In genomic region chr2:224160917-224161316, GRCh38 we compare ENCODE assay signal across 1 cellular context.
TF ChIP-seq lines count a peak whose summit lies in the region.

No MANE protein-coding gene starts in this region.

TF ChIP-seq in GM23338, 12 proteins besides CTCF, POLR2A, EP300 and RAD21 (continued from another document):
- TF ChIP-seq REST (IDR thresholded peaks at IDR 0.05; ENCODE audit: unreplicated experiment) (no peak), NANOG (IDR thresholded peaks at IDR 0.05; ENCODE audit: borderline replicate concordance) (no peak), ZNF114 (CRISPR knock-in tag; IDR thresholded peaks at IDR 0.05) (no peak), STAT1 (IDR thresholded peaks at IDR 0.05; ENCODE audit: unreplicated experiment) (no peak), EZH2phosphoT487 (IDR thresholded peaks at IDR 0.05; ENCODE audit: unreplicated experiment) (no peak), EZH2 (IDR thresholded peaks at IDR 0.05; ENCODE audit: low read depth, unreplicated experiment) (no peak), JUNB (IDR thresholded peaks at IDR 0.05; ENCODE audit: unreplicated experiment) (no peak)
- TF ChIP-seq, protein P1, sequence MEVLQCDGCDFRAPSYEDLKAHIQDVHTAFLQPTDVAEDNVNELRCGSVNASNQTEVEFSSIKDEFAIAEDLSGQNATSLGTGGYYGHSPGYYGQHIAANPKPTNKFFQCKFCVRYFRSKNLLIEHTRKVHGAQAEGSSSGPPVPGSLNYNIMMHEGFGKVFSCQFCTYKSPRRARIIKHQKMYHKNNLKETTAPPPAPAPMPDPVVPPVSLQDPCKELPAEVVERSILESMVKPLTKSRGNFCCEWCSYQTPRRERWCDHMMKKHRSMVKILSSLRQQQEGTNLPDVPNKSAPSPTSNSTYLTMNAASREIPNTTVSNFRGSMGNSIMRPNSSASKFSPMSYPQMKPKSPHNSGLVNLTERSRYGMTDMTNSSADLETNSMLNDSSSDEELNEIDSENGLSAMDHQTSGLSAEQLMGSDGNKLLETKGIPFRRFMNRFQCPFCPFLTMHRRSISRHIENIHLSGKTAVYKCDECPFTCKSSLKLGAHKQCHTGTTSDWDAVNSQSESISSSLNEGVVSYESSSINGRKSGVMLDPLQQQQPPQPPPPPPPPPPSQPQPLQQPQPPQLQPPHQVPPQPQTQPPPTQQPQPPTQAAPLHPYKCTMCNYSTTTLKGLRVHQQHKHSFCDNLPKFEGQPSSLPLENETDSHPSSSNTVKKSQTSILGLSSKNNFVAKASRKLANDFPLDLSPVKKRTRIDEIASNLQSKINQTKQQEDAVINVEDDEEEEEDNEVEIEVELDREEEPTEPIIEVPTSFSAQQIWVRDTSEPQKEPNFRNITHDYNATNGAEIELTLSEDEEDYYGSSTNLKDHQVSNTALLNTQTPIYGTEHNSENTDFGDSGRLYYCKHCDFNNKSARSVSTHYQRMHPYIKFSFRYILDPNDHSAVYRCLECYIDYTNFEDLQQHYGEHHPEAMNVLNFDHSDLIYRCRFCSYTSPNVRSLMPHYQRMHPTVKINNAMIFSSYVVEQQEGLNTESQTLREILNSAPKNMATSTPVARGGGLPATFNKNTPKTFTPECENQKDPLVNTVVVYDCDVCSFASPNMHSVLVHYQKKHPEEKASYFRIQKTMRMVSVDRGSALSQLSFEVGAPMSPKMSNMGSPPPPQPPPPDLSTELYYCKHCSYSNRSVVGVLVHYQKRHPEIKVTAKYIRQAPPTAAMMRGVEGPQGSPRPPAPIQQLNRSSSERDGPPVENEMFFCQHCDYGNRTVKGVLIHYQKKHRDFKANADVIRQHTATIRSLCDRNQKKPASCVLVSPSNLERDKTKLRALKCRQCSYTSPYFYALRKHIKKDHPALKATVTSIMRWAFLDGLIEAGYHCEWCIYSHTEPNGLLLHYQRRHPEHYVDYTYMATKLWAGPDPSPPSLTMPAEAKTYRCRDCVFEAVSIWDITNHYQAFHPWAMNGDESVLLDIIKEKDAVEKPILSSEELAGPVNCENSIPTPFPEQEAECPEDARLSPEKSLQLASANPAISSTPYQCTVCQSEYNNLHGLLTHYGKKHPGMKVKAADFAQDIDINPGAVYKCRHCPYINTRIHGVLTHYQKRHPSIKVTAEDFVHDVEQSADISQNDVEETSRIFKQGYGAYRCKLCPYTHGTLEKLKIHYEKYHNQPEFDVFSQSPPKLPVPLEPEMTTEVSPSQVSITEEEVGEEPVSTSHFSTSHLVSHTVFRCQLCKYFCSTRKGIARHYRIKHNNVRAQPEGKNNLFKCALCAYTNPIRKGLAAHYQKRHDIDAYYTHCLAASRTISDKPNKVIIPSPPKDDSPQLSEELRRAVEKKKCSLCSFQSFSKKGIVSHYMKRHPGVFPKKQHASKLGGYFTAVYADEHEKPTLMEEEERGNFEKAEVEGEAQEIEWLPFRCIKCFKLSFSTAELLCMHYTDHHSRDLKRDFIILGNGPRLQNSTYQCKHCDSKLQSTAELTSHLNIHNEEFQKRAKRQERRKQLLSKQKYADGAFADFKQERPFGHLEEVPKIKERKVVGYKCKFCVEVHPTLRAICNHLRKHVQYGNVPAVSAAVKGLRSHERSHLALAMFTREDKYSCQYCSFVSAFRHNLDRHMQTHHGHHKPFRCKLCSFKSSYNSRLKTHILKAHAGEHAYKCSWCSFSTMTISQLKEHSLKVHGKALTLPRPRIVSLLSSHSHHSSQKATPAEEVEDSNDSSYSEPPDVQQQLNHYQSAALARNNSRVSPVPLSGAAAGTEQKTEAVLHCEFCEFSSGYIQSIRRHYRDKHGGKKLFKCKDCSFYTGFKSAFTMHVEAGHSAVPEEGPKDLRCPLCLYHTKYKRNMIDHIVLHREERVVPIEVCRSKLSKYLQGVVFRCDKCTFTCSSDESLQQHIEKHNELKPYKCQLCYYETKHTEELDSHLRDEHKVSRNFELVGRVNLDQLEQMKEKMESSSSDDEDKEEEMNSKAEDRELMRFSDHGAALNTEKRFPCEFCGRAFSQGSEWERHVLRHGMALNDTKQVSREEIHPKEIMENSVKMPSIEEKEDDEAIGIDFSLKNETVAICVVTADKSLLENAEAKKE (CRISPR knock-in tag; IDR thresholded peaks at IDR 0.05), result no peak
- TF ChIP-seq, protein P2, sequence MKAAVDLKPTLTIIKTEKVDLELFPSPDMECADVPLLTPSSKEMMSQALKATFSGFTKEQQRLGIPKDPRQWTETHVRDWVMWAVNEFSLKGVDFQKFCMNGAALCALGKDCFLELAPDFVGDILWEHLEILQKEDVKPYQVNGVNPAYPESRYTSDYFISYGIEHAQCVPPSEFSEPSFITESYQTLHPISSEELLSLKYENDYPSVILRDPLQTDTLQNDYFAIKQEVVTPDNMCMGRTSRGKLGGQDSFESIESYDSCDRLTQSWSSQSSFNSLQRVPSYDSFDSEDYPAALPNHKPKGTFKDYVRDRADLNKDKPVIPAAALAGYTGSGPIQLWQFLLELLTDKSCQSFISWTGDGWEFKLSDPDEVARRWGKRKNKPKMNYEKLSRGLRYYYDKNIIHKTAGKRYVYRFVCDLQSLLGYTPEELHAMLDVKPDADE (IDR thresholded peaks at IDR 0.05), result no peak
